8 cellular contexts compared by ENCODE assay signal in genomic region chr9:125538092-125538473, GRCh38.
DNase-seq lines count a peak whose midpoint lies in the region; ATAC-seq and TF ChIP-seq lines count a peak whose summit lies in the region.

No MANE protein-coding gene starts in this region.

- 51 to 64% methylated on average over 2 of the region's 2 CpGs for WGBS in testis, 2 donors

- DNase-seq in DMS53 treated with DMSO at 0.1 percent for 48 hours (lab: John Stamatoyannopoulos, UW; ENCODE audit: unreplicated experiment) = peak; percentile 94
- peak; percentile 50 to 87 for DNase-seq in NCI-H2081 (lab: John Stamatoyannopoulos, UW)
- DNase-seq in central memory CD8-positive, alpha-beta T cell (ENCODE audit: low spot score in 2 of 2) = no peak
- peak; percentile 77 for DNase-seq in myocyte (ENCODE audit: low read depth)
- no peak for DNase-seq in testis
- DNase-seq in HEK293T (ENCODE audit: extremely low spot score) = no peak
- DNase-seq in cerebellum (ENCODE audit: low spot score) = no peak

- TF ChIP-seq CTCF in testis (IDR thresholded peaks at IDR 0.05) = no peak

- no peak overlapping the region for H3K27ac ChIP-seq in testis

- peak overlapping the region; percentile 3 for H3K27ac Mint-ChIP-seq in central memory CD8-positive, alpha-beta T cell (ENCODE audit: low read depth)

- POLR2A ChIA-PET in HEK293T (lab: Yijun Ruan, JAX) = no interaction called here

- CTCF ChIA-PET in HEK293T (lab: Yijun Ruan, JAX) = no interaction called here

- peaks cover 6% of the 10 kb centered on the region for H3K4me1 ChIP-seq in testis

- intact Hi-C loops in testis (cut with DNase I; ENCODE audit: low total_unique reads) = no loop called here

- H3K27me3 ChIP-seq in testis = no peaks in the 10 kb centered on the region

- H3K4me3 Mint-ChIP-seq in central memory CD8-positive, alpha-beta T cell = no peak overlapping the region

- peaks cover 7% of the 10 kb centered on the region for H3K4me1 Mint-ChIP-seq in central memory CD8-positive, alpha-beta T cell

- H3K36me3 ChIP-seq in testis (ENCODE audit: low read depth, missing control alignments) = no peaks in the 10 kb centered on the region

- H3K4me3 ChIP-seq in testis = no peak overlapping the region

- peaks cover 6% of the 10 kb centered on the region for H3K36me3 Mint-ChIP-seq in central memory CD8-positive, alpha-beta T cell (ENCODE audit: insufficient read depth)

- no peaks in the 10 kb centered on the region for H3K9me3 ChIP-seq in testis

- TF ChIP-seq POLR2A in testis (IDR thresholded peaks at IDR 0.05) = no peak

- no peak for ATAC-seq in central memory CD8-positive, alpha-beta T cell (replicated peaks; ENCODE audit: extremely low read depth, poor library complexity, severe bottlenecking)
- ATAC-seq in GM19463 (IDR thresholded peaks at IDR 0.05; ENCODE audit: unreplicated experiment) = no peak

- no peaks in the 10 kb centered on the region for H3K27me3 Mint-ChIP-seq in central memory CD8-positive, alpha-beta T cell

- no peaks in the 10 kb centered on the region for H3K9me3 Mint-ChIP-seq in central memory CD8-positive, alpha-beta T cell

TF ChIP-seq in HEK293T, 16 proteins besides CTCF, POLR2A, EP300 and RAD21:
- TF ChIP-seq LEF1 (IDR thresholded peaks at IDR 0.05; ENCODE audit: borderline replicate concordance) = no peak
- no peak for TF ChIP-seq ARNT (IDR thresholded peaks at IDR 0.05)
- no peak for TF ChIP-seq FOXA1 (IDR thresholded peaks at IDR 0.05)
- no peak for TF ChIP-seq SUZ12 (IDR thresholded peaks at IDR 0.05)
- no peak for TF ChIP-seq TARDBP (IDR thresholded peaks at IDR 0.05)
- no peak for TF ChIP-seq SP1 (IDR thresholded peaks at IDR 0.05)
- no peak for TF ChIP-seq NFRKB (IDR thresholded peaks at IDR 0.05)
- TF ChIP-seq ELF4 (IDR thresholded peaks at IDR 0.05) = no peak
- TF ChIP-seq ZNF384 (IDR thresholded peaks at IDR 0.05) = no peak
- no peak for TF ChIP-seq CTBP1 (IDR thresholded peaks at IDR 0.05; ENCODE audit: borderline replicate concordance)
- TF ChIP-seq BHLHE40 (IDR thresholded peaks at IDR 0.05; ENCODE audit: borderline replicate concordance) = no peak
- no peak for TF ChIP-seq HDGF (IDR thresholded peaks at IDR 0.05; ENCODE audit: borderline replicate concordance)
- TF ChIP-seq L3MBTL2 (conservative IDR thresholded peaks at IDR 0.05) = no peak
- TF ChIP-seq PKNOX1 (IDR thresholded peaks at IDR 0.05) = no peak
TF ChIP-seq in HEK293T: peak in this region for 0.

Comparison
In these comparisons a context has a peak if more than half of its experiments do, and no peak if none do; other contexts are left out.
1. DNase-seq: peak in DMS53 treated with DMSO at 0.1 percent for 48 hours (single experiment), NCI-H2081 (2 of 2) and myocyte (single experiment); none in central memory CD8-positive, alpha-beta T cell (0 of 2), testis (single experiment), HEK293T (single experiment) and cerebellum (single experiment).